In genomic region chr2:147843421-147843863, GRCh38 we compare ENCODE assay signal across 8 cellular contexts. TPM values are rescaled to one million over a fixed set of nuclear protein-coding genes. Genes with fewer than 3 reads are reported as not detected.
DNase-seq lines count a peak whose midpoint lies in the region; ATAC-seq and TF ChIP-seq lines count a peak whose summit lies in the region.

No MANE protein-coding gene starts in this region.

- ATAC-seq in lung (ENCODE audit: insufficient read depth, low FRiP score) (no peak), GM19328 (IDR thresholded peaks at IDR 0.05; ENCODE audit: unreplicated experiment) (no peak)
- no peak for ATAC-seq in activated naive CD4-positive, alpha-beta T cell treated with anti-CD3 and anti-CD28 coated beads, Interleukin-2, amount 50 U/mL, for 72 hours

- peak overlapping the region; percentile 97 to 98 for H3K27ac ChIP-seq in lung (ENCODE audit: low read depth in 1 of 2, low read length in 1 of 2)
- peak overlapping the region; percentile 97 for H3K27ac ChIP-seq in urinary bladder (ENCODE audit: low read depth)

- H3K36me3 Mint-ChIP-seq in activated naive CD4-positive, alpha-beta T cell treated with anti-CD3 and anti-CD28 coated beads, Interleukin-2, amount 50 U/mL, for 24 hours: no peaks in the 10 kb centered on the region
- peaks cover 11 to 13% of the 10 kb centered on the region in 2 donors for H3K36me3 Mint-ChIP-seq in activated naive CD4-positive, alpha-beta T cell treated with anti-CD3 and anti-CD28 coated beads, Interleukin-2, amount 50 U/mL, for 72 hours

- H3K9me3 ChIP-seq in lung (ENCODE audit: control insufficient read depth in 2 of 2, insufficient read depth in 1 of 2, low read length in 1 of 2): no peaks in the 10 kb centered on the region

- no peaks in the 10 kb centered on the region for H3K36me3 ChIP-seq in lung (ENCODE audit: control insufficient read depth in 2 of 2, insufficient read depth in 2 of 2, low read length in 2 of 2)
- H3K36me3 ChIP-seq in urinary bladder (ENCODE audit: insufficient read depth): no peaks in the 10 kb centered on the region

- H3K4me3 ChIP-seq in astrocyte of the spinal cord (ENCODE audit: low read depth, low read length) (peak overlapping the region; percentile 87), lung (peak overlapping the region; percentile 91), urinary bladder (ENCODE audit: low read depth, low read length) (peak overlapping the region; percentile 96)

- H3K27ac Mint-ChIP-seq in activated naive CD4-positive, alpha-beta T cell treated with anti-CD3 and anti-CD28 coated beads, Interleukin-2, amount 50 U/mL, for 24 hours: peak overlapping the region; percentile 61
- peak overlapping the region in 1 of 2 donors; percentile 91 for H3K27ac Mint-ChIP-seq in activated naive CD4-positive, alpha-beta T cell treated with anti-CD3 and anti-CD28 coated beads, Interleukin-2, amount 50 U/mL, for 72 hours

- H3K4me1 Mint-ChIP-seq in activated naive CD4-positive, alpha-beta T cell treated with anti-CD3 and anti-CD28 coated beads, Interleukin-2, amount 50 U/mL, for 24 hours: peaks cover 47% of the 10 kb centered on the region

- in situ Hi-C loops in astrocyte of the spinal cord (cut with HindIII; ENCODE audit: low sequenced_read_pairs): no loop called here

- no peak for DNase-seq in activated naive CD4-positive, alpha-beta T cell (lab: John Stamatoyannopoulos, UW)
- DNase-seq in astrocyte of the spinal cord (ENCODE audit: low read depth, low spot score): no peak
- no peak for DNase-seq in lung (ENCODE audit: low spot score)
- no peak for DNase-seq in NCI-H1436 treated with DMSO at 0.1 percent for 48 hours (lab: John Stamatoyannopoulos, UW)
- no peak for DNase-seq in activated naive CD4-positive, alpha-beta T cell treated with anti-CD3 and anti-CD28 coated beads, Interleukin-2, amount 50 U/mL, for 72 hours (ENCODE audit: low spot score in 2 of 2)

- no peak for TF ChIP-seq CTCF in astrocyte of the spinal cord (IDR thresholded peaks at IDR 0.05; ENCODE audit: low read depth, low read length)
- no peak for TF ChIP-seq CTCF in lung (IDR thresholded peaks at IDR 0.05; ENCODE audit: control extremely low read depth, extremely low read depth)

- H3K4me3 Mint-ChIP-seq in activated naive CD4-positive, alpha-beta T cell treated with anti-CD3 and anti-CD28 coated beads, Interleukin-2, amount 50 U/mL, for 24 hours: peak overlapping the region; percentile 91

- H3K9me3 Mint-ChIP-seq in activated naive CD4-positive, alpha-beta T cell treated with anti-CD3 and anti-CD28 coated beads, Interleukin-2, amount 50 U/mL, for 24 hours: no peaks in the 10 kb centered on the region
- H3K9me3 Mint-ChIP-seq in activated naive CD4-positive, alpha-beta T cell treated with anti-CD3 and anti-CD28 coated beads, Interleukin-2, amount 50 U/mL, for 72 hours: no peaks in the 10 kb centered on the region

- H3K27me3 Mint-ChIP-seq in activated naive CD4-positive, alpha-beta T cell treated with anti-CD3 and anti-CD28 coated beads, Interleukin-2, amount 50 U/mL, for 24 hours: peaks cover 2% of the 10 kb centered on the region

- H3K4me1 ChIP-seq in lung (ENCODE audit: control insufficient read depth in 2 of 2, insufficient read depth in 2 of 2, low read length in 2 of 2) (peaks cover 0 to 17% of the 10 kb centered on the region in 2 donors), urinary bladder (ENCODE audit: insufficient read depth) (no peaks in the 10 kb centered on the region)

- H3K27me3 ChIP-seq in lung (ENCODE audit: control insufficient read depth, insufficient read depth): no peaks in the 10 kb centered on the region

- WGBS in lung, 2 donors: 2 to 3% methylated on average over 18 of the region's 18 CpGs
- WGBS in urinary bladder: 2% methylated on average over 18 of the region's 18 CpGs

RNA-seq across cellular contexts. Expression of gene ACVR2A, which starts 1.4 kb away (rescaled TPM):
- 10 to 100 TPM; 16.0 to 56.5 TPM for total RNA-seq in lung
- 1 to 10 TPM; 4.0 to 5.8 TPM for polyA plus RNA-seq in lung
- 76.9 TPM for total RNA-seq in urinary bladder
- 7.2 TPM for polyA plus RNA-seq in urinary bladder
- 1 to 10 TPM; 2.9 to 6.8 TPM for total RNA-seq in activated naive CD4-positive, alpha-beta T cell treated with anti-CD3 and anti-CD28 coated beads, Interleukin-2, amount 50 U/mL, for 72 hours
